25 cellular contexts compared by ENCODE assay signal in genomic region chr3:25485673-25486072, GRCh38. TPM values are rescaled to one million over a fixed set of nuclear protein-coding genes. Genes with fewer than 3 reads are reported as not detected.
DNase-seq lines count a peak whose midpoint lies in the region; ATAC-seq and TF ChIP-seq lines count a peak whose summit lies in the region.
"Had no signal": no experiment of that assay in that cellular context is flagged by ENCODE, and none has a peak within 500 bp of the region (broad histone marks: within the 10 kb centered on the region; RNA-seq: fewer than 3 reads in every experiment).

No MANE protein-coding gene starts in this region.

- H3K4ac ChIP-seq in trophoblast cell (ENCODE audit: low read depth, low read length): no peak overlapping the region

- no peak overlapping the region for H3K18ac ChIP-seq in trophoblast cell (ENCODE audit: low read length)

- peak overlapping the region; percentile 90 for H3K27ac Mint-ChIP-seq in nephron progenitor cell
- H3K27ac Mint-ChIP-seq: CD8-positive, alpha-beta memory T cell had no signal

- 36 to 43% (median 42%) methylated on average over 3 of the region's 3 CpGs for WGBS in heart left ventricle, 4 donors
- WGBS in esophagus muscularis mucosa: 39% methylated on average over 3 of the region's 3 CpGs
- no CpG with 5 or more reads among the region's 3 CpGs for WGBS in trophoblast cell (ENCODE audit: extremely low coverage, insufficient coverage, insufficient read length)

- DNase-seq in heart left ventricle: no peak
- no peak for DNase-seq in Right ventricle myocardium superior
- no peak for DNase-seq in esophagus muscularis mucosa (ENCODE audit: extremely low spot score)
- no peak for DNase-seq in nephron progenitor cell
- DNase-seq in trophoblast cell: no peak
- no peak for DNase-seq in T-helper 1 cell
- DNase-seq: 8988T; Calu3; CD8-positive, alpha-beta memory T cell; DMS153; GOT3; IMR-90; NCI-H1105; NCI-H146; NCI-H2029 treated with DMSO at 0.1 percent for 48 hours; NCI-H226; NCI-H510A treated with DMSO at 0.1 percent for 48 hours; NCI-H82; SHP77 had no signal

- no peak overlapping the region for H3K4me2 ChIP-seq in trophoblast cell (ENCODE audit: low read length)
- H3K4me2 ChIP-seq: KMS-11 had no signal

- peaks cover 2% of the 10 kb centered on the region for H3K27me3 Mint-ChIP-seq in nephron progenitor cell (ENCODE audit: low read depth, poor library complexity)
- H3K27me3 Mint-ChIP-seq: CD8-positive, alpha-beta memory T cell had no signal

- no peak overlapping the region for H2BK5ac ChIP-seq in trophoblast cell (ENCODE audit: low read depth, low read length, poor library complexity)

- no peak overlapping the region for H4K12ac ChIP-seq in trophoblast cell (ENCODE audit: low read depth, low read length)

- ATAC-seq in heart left ventricle (peak in 3 of 4 donors; percentile 21 to 40 (median 35)), Right ventricle myocardium superior (ENCODE audit: poor library complexity) (no peak), HG03139 (IDR thresholded peaks at IDR 0.05; ENCODE audit: unreplicated experiment) (no peak), HG03432 (IDR thresholded peaks at IDR 0.05; ENCODE audit: unreplicated experiment) (no peak)
- ATAC-seq: HCT116 had no signal

- H2AFZ ChIP-seq in trophoblast cell (ENCODE audit: insufficient read depth, low read length, poor library complexity): no peak overlapping the region

- peaks cover 0 to 71% (median 30%) of the 10 kb centered on the region in 12 donors for H3K4me1 ChIP-seq in heart left ventricle
- H3K4me1 ChIP-seq in esophagus muscularis mucosa: peaks cover 50 to 95% (median 90%) of the 10 kb centered on the region in 4 donors
- peaks cover 0 to 6% of the 10 kb centered on the region in 2 experiments for H3K4me1 ChIP-seq in trophoblast cell (ENCODE audit: control insufficient read depth in 1 of 2, insufficient read depth in 2 of 2, low read length in 2 of 2)

- no peaks in the 10 kb centered on the region for H3K9me3 ChIP-seq in heart left ventricle
- H3K9me3 ChIP-seq in esophagus muscularis mucosa: no peaks in the 10 kb centered on the region
- no peaks in the 10 kb centered on the region for H3K9me3 ChIP-seq in trophoblast cell (ENCODE audit: insufficient read depth, low read depth, low read length)

- intact Hi-C loops in heart left ventricle (cut with DNase I) (loop anchor here in 1 of 10 donors (2.0 kb wide), 1 partner anchor 31 kb away; no protein-coding TSS in a partner anchor), Right ventricle myocardium superior (cut with DNase I) (no loop called here), esophagus muscularis mucosa (cut with DNase I) (no loop called here)

- no peaks in the 10 kb centered on the region for H3K79me2 ChIP-seq in trophoblast cell (ENCODE audit: control insufficient read depth, insufficient read depth, low read length, poor library complexity)

- no peak overlapping the region for H3K14ac ChIP-seq in trophoblast cell (ENCODE audit: low read length)

- H3K4me3 ChIP-seq in heart left ventricle: no peak overlapping the region
- peak overlapping the region in 2 of 4 donors; percentile 2 to 8 for H3K4me3 ChIP-seq in esophagus muscularis mucosa
- no peak overlapping the region for H3K4me3 ChIP-seq in trophoblast cell (ENCODE audit: low read depth, low read length)

- H3K4me1 Mint-ChIP-seq in nephron progenitor cell: peaks cover 84% of the 10 kb centered on the region
- H3K4me1 Mint-ChIP-seq: CD8-positive, alpha-beta memory T cell had no signal

- peak overlapping the region in 5 of 12 donors; percentile 8 to 49 (median 29) for H3K27ac ChIP-seq in heart left ventricle
- H3K27ac ChIP-seq in esophagus muscularis mucosa (replicated peaks in 1 of 4): peak overlapping the region in 3 of 4 donors; percentile 19 to 41 (median 36)
- H3K27ac ChIP-seq in trophoblast cell (ENCODE audit: low read depth, low read length): no peak overlapping the region
- H3K27ac ChIP-seq: C4-2B, KMS-11 had no signal

- H3K4me3 Mint-ChIP-seq in nephron progenitor cell: peak overlapping the region; percentile 24
- H3K4me3 Mint-ChIP-seq: CD8-positive, alpha-beta memory T cell had no signal

- H3K23ac ChIP-seq in trophoblast cell (ENCODE audit: low read length): no peak overlapping the region

- no peak overlapping the region for H2AK5ac ChIP-seq in trophoblast cell (ENCODE audit: low read length)

- TF ChIP-seq POLR2A in heart left ventricle (IDR thresholded peaks at IDR 0.05): no peak
- TF ChIP-seq POLR2A in esophagus muscularis mucosa (IDR thresholded peaks at IDR 0.05; ENCODE audit: low read depth): no peak

- no peak overlapping the region for H4K8ac ChIP-seq in trophoblast cell (ENCODE audit: low read depth, low read length)

- peaks cover 9% of the 10 kb centered on the region for H3K36me3 Mint-ChIP-seq in nephron progenitor cell (ENCODE audit: low read depth)
- H3K36me3 Mint-ChIP-seq: CD8-positive, alpha-beta memory T cell had no signal

- no peaks in the 10 kb centered on the region for H3K27me3 ChIP-seq in heart left ventricle
- H3K27me3 ChIP-seq in esophagus muscularis mucosa: no peaks in the 10 kb centered on the region
- H3K27me3 ChIP-seq in trophoblast cell (ENCODE audit: insufficient read depth, low read length): no peaks in the 10 kb centered on the region

- no peaks in the 10 kb centered on the region for H3K79me1 ChIP-seq in trophoblast cell (ENCODE audit: low read length)

- no peaks in the 10 kb centered on the region for H3K9me3 Mint-ChIP-seq in nephron progenitor cell

- TF ChIP-seq EP300 in esophagus muscularis mucosa (IDR thresholded peaks at IDR 0.05): no peak

- H2BK12ac ChIP-seq in trophoblast cell (ENCODE audit: low read length): no peak overlapping the region

- no peak overlapping the region for H3K9ac ChIP-seq in trophoblast cell (ENCODE audit: low read length)
- H3K9ac ChIP-seq: KMS-11 had no signal

- no peak overlapping the region for H2BK120ac ChIP-seq in trophoblast cell (ENCODE audit: insufficient read depth, low read length, poor library complexity)

- H4K91ac ChIP-seq in trophoblast cell (ENCODE audit: low read depth, low read length): no peak overlapping the region

- H3K36me3 ChIP-seq in heart left ventricle: no peaks in the 10 kb centered on the region
- no peaks in the 10 kb centered on the region for H3K36me3 ChIP-seq in esophagus muscularis mucosa
- H3K36me3 ChIP-seq in trophoblast cell (ENCODE audit: control insufficient read depth in 1 of 2, insufficient read depth in 2 of 2, low read length in 2 of 2): peaks cover 0 to 2% of the 10 kb centered on the region in 2 experiments

- TF ChIP-seq CTCF in heart left ventricle (IDR thresholded peaks at IDR 0.05): no peak
- TF ChIP-seq CTCF in esophagus muscularis mucosa (IDR thresholded peaks at IDR 0.05): no peak
- TF ChIP-seq CTCF in nephron progenitor cell (IDR thresholded peaks at IDR 0.05): no peak

RNA-seq across cellular contexts. Expression of gene RARB, which starts 57.6 kb away (rescaled TPM):
- total RNA-seq in heart left ventricle: 10 to 100 TPM; 11.3 to 21.0 (median 17.3) TPM
- polyA plus RNA-seq in heart left ventricle: 1 to 10 TPM; 4.3 to 6.9 TPM
- total RNA-seq in Right ventricle myocardium superior: 19.4 TPM
- 10 to 100 TPM; 29.2 to 51.9 (median 40.9) TPM for total RNA-seq in esophagus muscularis mucosa
- 7.2 and 7.4 TPM in 2 replicates for polyA plus RNA-seq in trophoblast cell (2013)
- total RNA-seq: CD8-positive, alpha-beta memory T cell; OCI-LY7 had no signal
- polyA plus RNA-seq: CD8-positive, alpha-beta memory T cell had no signal

Comparison
In these comparisons a context has a peak if more than half of its experiments do, and no peak if none do; other contexts are left out.
1. ATAC-seq: peak in heart left ventricle (3 of 4); none in Right ventricle myocardium superior (single experiment), HG03139 (single experiment) and HG03432 (single experiment).